14 cellular contexts compared by ENCODE assay signal in the genomic region with DNA sequence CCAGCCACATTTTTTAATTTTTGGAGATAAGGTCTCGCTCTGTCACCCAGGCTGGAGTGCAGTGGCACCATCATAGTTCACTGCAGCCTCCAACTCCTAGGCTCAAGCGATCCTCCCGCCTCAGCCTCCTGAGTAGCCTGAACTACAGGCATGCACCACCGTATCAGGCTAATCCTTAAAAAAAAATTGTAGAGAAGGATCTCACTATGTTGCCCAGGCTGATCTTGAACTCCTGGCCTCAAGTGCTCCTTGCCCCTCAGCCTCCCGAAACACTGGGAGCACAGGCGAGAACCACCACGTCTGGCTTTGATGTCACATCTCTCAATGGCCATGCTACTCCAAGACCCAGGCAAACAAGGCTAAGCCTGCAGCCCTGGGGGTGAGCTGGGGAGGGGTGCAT. TPM values are rescaled to one million over a fixed set of nuclear protein-coding genes. Genes with fewer than 3 reads are reported as not detected.
DNase-seq lines count a peak whose midpoint lies in the region; ATAC-seq and TF ChIP-seq lines count a peak whose summit lies in the region.
"Had no signal": no experiment of that assay in that cellular context is flagged by ENCODE, and none has a peak within 500 bp of the region (broad histone marks: within the 10 kb centered on the region; RNA-seq: fewer than 3 reads in every experiment).

No MANE protein-coding gene starts in this region.

- no peak for ATAC-seq in activated CD8-positive, alpha-beta T cell treated with anti-CD3 and anti-CD28 coated beads, Interleukin-2, amount 10 ng/mL, durations not matched to agents 7 days and 5 days
- ATAC-seq in GM18498 (IDR thresholded peaks at IDR 0.05; ENCODE audit: unreplicated experiment) (no peak), HG03460 (IDR thresholded peaks at IDR 0.05; ENCODE audit: unreplicated experiment) (no peak)
- ATAC-seq: HCT116 had no signal

- peaks cover 4% of the 10 kb centered on the region for H3K36me3 Mint-ChIP-seq in glutamatergic neuron (ENCODE audit: unreplicated experiment)
- H3K36me3 Mint-ChIP-seq in activated CD8-positive, alpha-beta T cell treated with anti-CD3 and anti-CD28 coated beads, Interleukin-2, amount 10 ng/mL, durations not matched to agents 7 days and 5 days (ENCODE audit: low read depth), result no peaks in the 10 kb centered on the region
- H3K36me3 Mint-ChIP-seq: CD4-positive, CD25-positive, alpha-beta regulatory T cell; IgD-negative memory B cell had no signal

- H3K27me3 Mint-ChIP-seq in glutamatergic neuron (ENCODE audit: unreplicated experiment), result peaks cover 25% of the 10 kb centered on the region
- H3K27me3 Mint-ChIP-seq in activated CD8-positive, alpha-beta T cell treated with anti-CD3 and anti-CD28 coated beads, Interleukin-2, amount 10 ng/mL, durations not matched to agents 7 days and 5 days (ENCODE audit: low read depth), result peaks cover 10% of the 10 kb centered on the region

- no peak overlapping the region for H3K4me3 ChIP-seq in HEK293 (ENCODE audit: low read depth, low read length)
- H3K4me3 ChIP-seq: BLaER1 treated with 17β-estradiol and CSF1 and Interleukin-3, amounts not matched to agents 10 nM and 100 nM had no signal

- TF ChIP-seq CTCF in HEK293 (tag by site-specific recombination; IDR thresholded peaks at IDR 0.05), result no peak
- TF ChIP-seq CTCF in glutamatergic neuron (IDR thresholded peaks at IDR 0.05; ENCODE audit: partially characterized antibody, unreplicated experiment), result no peak

- no peak overlapping the region for H3K4me3 Mint-ChIP-seq in glutamatergic neuron (ENCODE audit: unreplicated experiment)
- H3K4me3 Mint-ChIP-seq in activated CD8-positive, alpha-beta T cell treated with anti-CD3 and anti-CD28 coated beads, Interleukin-2, amount 10 ng/mL, durations not matched to agents 7 days and 5 days, result no peak overlapping the region
- H3K4me3 Mint-ChIP-seq: CD4-positive, CD25-positive, alpha-beta regulatory T cell; IgD-negative memory B cell had no signal

- H3K36me3 ChIP-seq in HEK293 (ENCODE audit: control insufficient read depth in 2 of 2, insufficient read depth in 1 of 2, low read length in 2 of 2), result no peaks in the 10 kb centered on the region
- H3K36me3 ChIP-seq: BLaER1 treated with 17β-estradiol and CSF1 and Interleukin-3, amounts not matched to agents 10 nM and 100 nM had no signal

- peak overlapping the region; percentile 28 for H3K27ac Mint-ChIP-seq in glutamatergic neuron (ENCODE audit: unreplicated experiment)
- no peak overlapping the region for H3K27ac Mint-ChIP-seq in activated CD8-positive, alpha-beta T cell treated with anti-CD3 and anti-CD28 coated beads, Interleukin-2, amount 10 ng/mL, durations not matched to agents 7 days and 5 days
- H3K27ac Mint-ChIP-seq: IgD-negative memory B cell had no signal

- H3K9me3 ChIP-seq in HEK293 (ENCODE audit: control insufficient read depth, insufficient read depth, low read depth, low read length), result no peaks in the 10 kb centered on the region
- H3K9me3 ChIP-seq: BLaER1 treated with 17β-estradiol and CSF1 and Interleukin-3, amounts not matched to agents 10 nM and 100 nM had no signal

- no peak overlapping the region for H3K27ac ChIP-seq in HEK293 (ENCODE audit: extremely low read depth, low read depth, low read length)
- H3K27ac ChIP-seq in caudate nucleus (ENCODE audit: low read depth, low read length), result peak overlapping the region; percentile 97
- H3K27ac ChIP-seq: BLaER1 treated with 17β-estradiol and CSF1 and Interleukin-3, amounts not matched to agents 10 nM and 100 nM had no signal

- DNase-seq in caudate nucleus (lab: John Stamatoyannopoulos, UW) (peak in 1 of 61 donors; percentile 53), glutamatergic neuron (no peak)
- no peak for DNase-seq in activated CD8-positive, alpha-beta T cell treated with anti-CD3 and anti-CD28 coated beads, Interleukin-2, amount 10 ng/mL, durations not matched to agents 7 days and 5 days
- DNase-seq: 8988T; CD4-positive, CD25-positive, alpha-beta regulatory T cell; DMS53; GF-D8 had no signal

- CTCF ChIA-PET in HEK293 (lab: Yijun Ruan, JAX), result no interaction called here
- CTCF ChIA-PET in activated CD8-positive, alpha-beta T cell treated with anti-CD3 and anti-CD28 coated beads, Interleukin-2, amount 10 ng/mL, durations not matched to agents 7 days and 5 days (lab: Charles Lee), result interaction anchor here (1.6 kb wide), 1 partner anchor 73 kb away, joined by 5 read pairs; no protein-coding TSS in a partner anchor

- H3K4me1 ChIP-seq in HEK293 (ENCODE audit: control insufficient read depth, insufficient read depth, low read length), result no peaks in the 10 kb centered on the region

- peaks cover 25% of the 10 kb centered on the region for H3K4me1 Mint-ChIP-seq in glutamatergic neuron (ENCODE audit: low read depth, unreplicated experiment)
- no peaks in the 10 kb centered on the region for H3K4me1 Mint-ChIP-seq in activated CD8-positive, alpha-beta T cell treated with anti-CD3 and anti-CD28 coated beads, Interleukin-2, amount 10 ng/mL, durations not matched to agents 7 days and 5 days (ENCODE audit: low read depth)

- peaks cover 35% of the 10 kb centered on the region for H3K9me3 Mint-ChIP-seq in glutamatergic neuron (ENCODE audit: unreplicated experiment)
- H3K9me3 Mint-ChIP-seq in activated CD8-positive, alpha-beta T cell treated with anti-CD3 and anti-CD28 coated beads, Interleukin-2, amount 10 ng/mL, durations not matched to agents 7 days and 5 days (ENCODE audit: insufficient read depth), result no peaks in the 10 kb centered on the region
- H3K9me3 Mint-ChIP-seq: CD4-positive, CD25-positive, alpha-beta regulatory T cell had no signal

- POLR2A ChIA-PET in HEK293 (lab: Yijun Ruan, JAX), result interaction anchor here (1.3 kb wide), 1 partner anchor 21 kb away, joined by 3 read pairs; a partner anchor contains a TSS
- POLR2A ChIA-PET in activated CD8-positive, alpha-beta T cell treated with anti-CD3 and anti-CD28 coated beads, Interleukin-2, amount 10 ng/mL, durations not matched to agents 7 days and 5 days (lab: Charles Lee), result no interaction called here

TF ChIP-seq in HEK293, 187 proteins besides CTCF, POLR2A, EP300 and RAD21:
- TF ChIP-seq ZNF121 (tag by site-specific recombination; IDR thresholded peaks at IDR 0.05) (peak; percentile 89), ZNF16 (tag by site-specific recombination; IDR thresholded peaks at IDR 0.05; ENCODE audit: low read depth) (no peak), ZSCAN23 (tag by site-specific recombination; IDR thresholded peaks at IDR 0.05) (no peak), ZNF561 (tag by site-specific recombination; IDR thresholded peaks at IDR 0.05; ENCODE audit: borderline replicate concordance) (no peak)

RNA-seq across cellular contexts. Expression of a gene that starts 21.2 kb away (rescaled TPM):
- total RNA-seq in glutamatergic neuron (ENCODE audit: unreplicated experiment), result 276 TPM
- 100 to 1,000 TPM; 285 to 302 TPM for total RNA-seq in activated CD8-positive, alpha-beta T cell treated with anti-CD3 and anti-CD28 coated beads, Interleukin-2, amount 10 ng/mL, durations not matched to agents 7 days and 5 days

RNA-seq across cellular contexts. Expression of a gene that starts 21.7 kb away (rescaled TPM):
- 2.6 TPM for total RNA-seq in glutamatergic neuron (ENCODE audit: unreplicated experiment)
- not detected for total RNA-seq in activated CD8-positive, alpha-beta T cell treated with anti-CD3 and anti-CD28 coated beads, Interleukin-2, amount 10 ng/mL, durations not matched to agents 7 days and 5 days
- total RNA-seq: CD4-positive, CD25-positive, alpha-beta regulatory T cell; HT-29 had no signal

RNA-seq across cellular contexts. Expression of a gene that starts 24.2 kb away (rescaled TPM):
- total RNA-seq in glutamatergic neuron (ENCODE audit: unreplicated experiment), result 633 TPM
- total RNA-seq in activated CD8-positive, alpha-beta T cell treated with anti-CD3 and anti-CD28 coated beads, Interleukin-2, amount 10 ng/mL, durations not matched to agents 7 days and 5 days, result under 1 TPM in 1 of 2 experiments, not detected in 1; 0.71 TPM
- total RNA-seq: CD4-positive, CD25-positive, alpha-beta regulatory T cell; HT-29 had no signal

RNA-seq across cellular contexts. Expression of a gene that starts 37.5 kb away (rescaled TPM):
- total RNA-seq in glutamatergic neuron (ENCODE audit: unreplicated experiment), result 0.66 TPM
- total RNA-seq in activated CD8-positive, alpha-beta T cell treated with anti-CD3 and anti-CD28 coated beads, Interleukin-2, amount 10 ng/mL, durations not matched to agents 7 days and 5 days, result not detected
- total RNA-seq: CD4-positive, CD25-positive, alpha-beta regulatory T cell had no signal

RNA-seq across cellular contexts. Expression of a gene that starts 49.0 kb away (rescaled TPM):
- 19.2 TPM for total RNA-seq in glutamatergic neuron (ENCODE audit: unreplicated experiment)
- 10 to 100 TPM; 20.1 to 21.8 TPM for total RNA-seq in activated CD8-positive, alpha-beta T cell treated with anti-CD3 and anti-CD28 coated beads, Interleukin-2, amount 10 ng/mL, durations not matched to agents 7 days and 5 days

Comparison
In these comparisons a context has a peak if more than half of its experiments do, and no peak if none do; other contexts are left out.
1. RNA of a gene that starts 24.2 kb away (total RNA-seq): 633 TPM in glutamatergic neuron (single experiment); 0.71 TPM in activated CD8-positive, alpha-beta T cell treated with anti-CD3 and anti-CD28 coated beads, Interleukin-2, amount 10 ng/mL, durations not matched to agents 7 days and 5 days; every median in the first group is over 100 times any median in the second.